Comparison of ENCODE assay signal across 8 cellular contexts in genomic region chrX:129981207-129981553, GRCh38. TPM values are rescaled to one million over a fixed set of nuclear protein-coding genes. Genes with fewer than 3 reads are reported as not detected.
A peak's percentile ranks its signal among the peaks of the same experiment; 100 is the strongest.
DNase-seq lines count a peak whose midpoint lies in the region; ATAC-seq and TF ChIP-seq lines count a peak whose summit lies in the region.
"Had no signal": no experiment of that assay in that cellular context is flagged by ENCODE, and none has a peak within 500 bp of the region (broad histone marks: within the 10 kb centered on the region; RNA-seq: fewer than 3 reads in every experiment).

No MANE protein-coding gene starts in this region.

- H3K9me3 ChIP-seq in MM.1S (replicated peaks; ENCODE audit: insufficient read depth, low read length), result no peaks in the 10 kb centered on the region
- H3K9me3 ChIP-seq in fibroblast of lung (ENCODE audit: control insufficient read depth, insufficient read depth, low read depth, low read length), result no peaks in the 10 kb centered on the region

- no peak for ATAC-seq in HG02678 (IDR thresholded peaks at IDR 0.05; ENCODE audit: unreplicated experiment)

- no peak for DNase-seq in GM06990 (ENCODE audit: extremely low read depth, insufficient read length)
- no peak for DNase-seq in MM.1S
- no peak for DNase-seq in fibroblast of lung (ENCODE audit: low read depth in 2 of 2)
- DNase-seq in NOMO-1 treated with dmso at 0.1 percent for 144 hours (lab: John Stamatoyannopoulos, UW; ENCODE audit: unreplicated experiment), result no peak
- no peak for DNase-seq in Calu3
- DNase-seq: HCEC 1CT had no signal

- H3K27me3 ChIP-seq in GM06990 (replicated peaks; ENCODE audit: control insufficient read depth, insufficient read depth, low read length) (no peaks in the 10 kb centered on the region; the same call in 1 of the 2 replicates), MM.1S (replicated peaks; ENCODE audit: insufficient read depth, low read length) (no peaks in the 10 kb centered on the region), fibroblast of lung (ENCODE audit: control insufficient read depth, insufficient read depth, low read length) (no peaks in the 10 kb centered on the region), rectal smooth muscle tissue (ENCODE audit: control insufficient read depth, insufficient read depth, low read length) (no peaks in the 10 kb centered on the region)

- H3K9me2 ChIP-seq in MM.1S (replicated peaks; ENCODE audit: insufficient read depth, low read length), result no peaks in the 10 kb centered on the region

- CTCF ChIA-PET in Calu3 (lab: Charles Lee), result no interaction called here

- H2AFZ ChIP-seq in MM.1S (ENCODE audit: low read length) (peak overlapping the region; percentile 45), fibroblast of lung (ENCODE audit: low read length) (no peak overlapping the region)

- no TSS peak for BruUV-seq in Calu3 (replicated peaks; lab: Mats Ljungman, UMichigan)

- no peaks in the 10 kb centered on the region for H3F3A ChIP-seq in MM.1S (ENCODE audit: insufficient read depth, low read length)

- no peak overlapping the region for H3K4me3 Mint-ChIP-seq in Calu3 (ENCODE audit: low read depth, unreplicated experiment)

- H3K4me3 ChIP-seq in GM06990 (replicated peaks; ENCODE audit: low read depth, low read length) (peak overlapping the region; percentile 54), MM.1S (ENCODE audit: low read length) (peak overlapping the region; percentile 60), fibroblast of lung (replicated peaks in 1 of 4; ENCODE audit: control extremely low read depth in 1 of 4, insufficient read depth in 1 of 4, low read depth in 3 of 4, low read length in 4 of 4) (peak overlapping the region; percentile 36 to 72 (median 56)), rectal smooth muscle tissue (ENCODE audit: low read length) (peak overlapping the region; percentile 65)

- H4K20me1 ChIP-seq in MM.1S (ENCODE audit: insufficient read depth, low read length) (no peaks in the 10 kb centered on the region), fibroblast of lung (ENCODE audit: control insufficient read depth, extremely low read depth, insufficient read depth, low read length) (no peaks in the 10 kb centered on the region)

- intact Hi-C loops in Calu3 (cut with micrococcal nuclease; ENCODE audit: unreplicated experiment), result loop anchor here (10.0 kb wide), 1 partner anchor 46 kb away; no protein-coding TSS in a partner anchor

- peaks cover 47% of the 10 kb centered on the region for H3K27me3 Mint-ChIP-seq in Calu3 (ENCODE audit: unreplicated experiment)

- no peak overlapping the region for H3K27ac ChIP-seq in MM.1S (ENCODE audit: low read length)
- H3K27ac ChIP-seq in fibroblast of lung (ENCODE audit: insufficient read depth, low read length), result no peak overlapping the region
- H3K27ac ChIP-seq in rectal smooth muscle tissue (ENCODE audit: low read depth, low read length), result peak overlapping the region; percentile 73

- H3K79me2 ChIP-seq in MM.1S (ENCODE audit: low read length) (no peaks in the 10 kb centered on the region), fibroblast of lung (ENCODE audit: control insufficient read depth, insufficient read depth, low read length) (no peaks in the 10 kb centered on the region)

- H3K36me3 Mint-ChIP-seq in Calu3 (ENCODE audit: insufficient read depth, unreplicated experiment), result no peaks in the 10 kb centered on the region

- H3K9ac ChIP-seq in MM.1S (ENCODE audit: low read length), result no peak overlapping the region; the same call in 1 of the 2 replicates
- H3K9ac ChIP-seq in fibroblast of lung (ENCODE audit: insufficient read depth, low read length), result no peak overlapping the region
- H3K9ac ChIP-seq in rectal smooth muscle tissue (ENCODE audit: low read length), result peak overlapping the region; percentile 67

- H3K9me3 Mint-ChIP-seq in Calu3 (ENCODE audit: low read depth, unreplicated experiment), result no peaks in the 10 kb centered on the region

- H3K27ac Mint-ChIP-seq in Calu3 (ENCODE audit: unreplicated experiment), result no peak overlapping the region

- H3K36me3 ChIP-seq in GM06990 (ENCODE audit: control insufficient read depth, insufficient read depth, low read length), result no peaks in the 10 kb centered on the region
- no peaks in the 10 kb centered on the region for H3K36me3 ChIP-seq in MM.1S (replicated peaks; ENCODE audit: insufficient read depth, low read length)
- no peaks in the 10 kb centered on the region for H3K36me3 ChIP-seq in fibroblast of lung (ENCODE audit: control insufficient read depth, insufficient read depth, low read length)
- H3K36me3 ChIP-seq in rectal smooth muscle tissue (ENCODE audit: control insufficient read depth, insufficient read depth, low read length), result no peaks in the 10 kb centered on the region

- peaks cover 12% of the 10 kb centered on the region for H3K4me1 Mint-ChIP-seq in Calu3 (ENCODE audit: low read depth, unreplicated experiment)

- H3K4me2 ChIP-seq in MM.1S (ENCODE audit: low read depth, low read length) (peak overlapping the region; percentile 85), fibroblast of lung (ENCODE audit: extremely low read depth, insufficient read depth, low read length) (peak overlapping the region; percentile 75)

- TF ChIP-seq CTCF in GM06990 (IDR thresholded peaks at IDR 0.05; ENCODE audit: insufficient read depth, low read length, poor library complexity, severe bottlenecking) (no peak), MM.1S (IDR thresholded peaks at IDR 0.05; ENCODE audit: low read length) (no peak), fibroblast of lung (conservative IDR thresholded peaks at IDR 0.05 in 1 of 2, IDR thresholded peaks at IDR 0.05 in 1 of 2; ENCODE audit: low read depth in 1 of 2, low read length in 2 of 2) (no peak), Calu3 (IDR thresholded peaks at IDR 0.05; ENCODE audit: unreplicated experiment) (no peak)

- H3K4me1 ChIP-seq in MM.1S (ENCODE audit: low read length) (peaks cover 8% of the 10 kb centered on the region), fibroblast of lung (ENCODE audit: control insufficient read depth, extremely low read depth, insufficient read depth, low read length) (no peaks in the 10 kb centered on the region), rectal smooth muscle tissue (ENCODE audit: control insufficient read depth, insufficient read depth, low read length) (no peaks in the 10 kb centered on the region)

RNA-seq across cellular contexts. Expression of gene BCORL1, which starts 1.3 kb away (rescaled TPM):
- total RNA-seq in fibroblast of lung (1.3 and 2.8 TPM in 2 replicates), Calu3 (2022) (6.7 and 10.1 TPM in 2 replicates)
- 1.1 and 1.3 TPM in 2 replicates for polyA plus RNA-seq in fibroblast of lung
- 4.6 and 5.5 TPM in 2 replicates for polyA plus RNA-seq in fibroblast of lung (2012)
- 10.1 and 12.1 TPM in 2 replicates for polyA minus RNA-seq in fibroblast of lung (ENCODE audit: low replicate concordance)
